ENCODE assay signal across 9 cellular contexts in the genomic region with DNA sequence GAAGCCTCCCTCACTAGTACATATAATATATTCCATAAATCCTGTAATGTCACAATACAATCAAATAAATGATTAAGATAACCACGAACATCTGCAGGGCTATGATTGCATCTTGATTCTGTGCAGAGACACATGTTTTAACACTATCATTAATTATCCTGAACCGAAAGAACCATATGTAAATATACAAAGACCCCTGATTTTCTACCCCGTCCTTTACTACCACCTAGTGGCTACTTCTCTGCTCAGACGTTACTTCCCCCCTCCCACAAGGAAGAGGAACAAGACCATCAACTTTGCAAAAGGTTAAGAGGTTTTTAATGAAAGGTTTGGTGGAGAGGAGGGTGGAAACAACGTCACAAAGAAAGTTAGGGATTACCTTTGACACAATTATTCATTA.
DNase-seq lines count a peak whose midpoint lies in the region; ATAC-seq, FAIRE-seq and TF ChIP-seq lines count a peak whose summit lies in the region.
"Had no signal": no experiment of that assay in that cellular context is flagged by ENCODE, and none has a peak within 500 bp of the region (broad histone marks: within the 10 kb centered on the region; RNA-seq: fewer than 3 reads in every experiment).

No MANE protein-coding gene starts in this region.

- H3K9me1 ChIP-seq in keratinocyte (ENCODE audit: control insufficient read depth, extremely low read depth, insufficient read depth, low read length) = no peaks in the 10 kb centered on the region

- H3K4me3 Mint-ChIP-seq in CD8-positive, alpha-beta T cell = no peak overlapping the region

- no peak overlapping the region for H3K4me3 ChIP-seq in keratinocyte (ENCODE audit: control insufficient read depth in 2 of 3, extremely low read depth in 1 of 3, insufficient read depth in 2 of 3, low read depth in 1 of 3, low read length in 3 of 3)
- H3K4me3 ChIP-seq in CD8-positive, alpha-beta T cell (ENCODE audit: low read depth, low read length) = no peak overlapping the region

- intact Hi-C loops in CD8-positive, alpha-beta T cell (cut with DNase I, micrococcal nuclease) = no loop called here

- H3K79me2 ChIP-seq in keratinocyte (ENCODE audit: control insufficient read depth, insufficient read depth, low read length) = no peaks in the 10 kb centered on the region

- TF ChIP-seq CTCF in RWPE1 (conservative IDR thresholded peaks at IDR 0.05; ENCODE audit: low read depth) = peak; percentile 20; the same call in 1 of the 2 replicates
- peak; percentile 31 to 37 (median 36) for TF ChIP-seq CTCF in keratinocyte (optimal IDR thresholded peaks at IDR 0.05 in 1 of 3, IDR thresholded peaks at IDR 0.05 in 1 of 3, conservative IDR thresholded peaks at IDR 0.05 in 1 of 3; ENCODE audit: extremely low read depth in 1 of 3, insufficient read depth in 2 of 3, low read length in 3 of 3)
- TF ChIP-seq CTCF in CD8-positive, alpha-beta T cell (IDR thresholded peaks at IDR 0.05) = no peak

- CTCF ChIA-PET in RWPE1 (lab: Yijun Ruan, JAX) = no interaction called here
- CTCF ChIA-PET in CD8-positive, alpha-beta T cell (lab: Charles Lee) = no interaction called here

- no peak overlapping the region for H3K4me2 ChIP-seq in keratinocyte (ENCODE audit: control insufficient read depth, extremely low read depth, insufficient read depth, low read depth, low read length)

- no peak overlapping the region for H3K27ac Mint-ChIP-seq in CD8-positive, alpha-beta T cell

- no peaks in the 10 kb centered on the region for H3K36me3 ChIP-seq in keratinocyte (ENCODE audit: control insufficient read depth in 2 of 2, extremely low read depth in 1 of 2, insufficient read depth in 2 of 2, low read length in 2 of 2)
- no peaks in the 10 kb centered on the region for H3K36me3 ChIP-seq in CD8-positive, alpha-beta T cell (ENCODE audit: insufficient read depth, low read length)

- no peaks in the 10 kb centered on the region for H3K36me3 Mint-ChIP-seq in CD8-positive, alpha-beta T cell

- H3K27ac ChIP-seq in RWPE1 (no peak overlapping the region), keratinocyte (ENCODE audit: control insufficient read depth, insufficient read depth, low read length) (no peak overlapping the region)
- H3K27ac ChIP-seq in CD8-positive, alpha-beta T cell (ENCODE audit: low read depth, low read length) = no peak overlapping the region

- H3K27me3 ChIP-seq in keratinocyte (ENCODE audit: control insufficient read depth, extremely low read depth, insufficient read depth, low read length) = peaks cover 7% of the 10 kb centered on the region
- H3K27me3 ChIP-seq in CD8-positive, alpha-beta T cell (ENCODE audit: insufficient read depth, low read length) = no peaks in the 10 kb centered on the region

- no peaks in the 10 kb centered on the region for H3K9me3 Mint-ChIP-seq in CD8-positive, alpha-beta T cell

- no peak for FAIRE-seq in keratinocyte (lab: Jason Lieb, UNC)

- no peak overlapping the region for H2AFZ ChIP-seq in keratinocyte (ENCODE audit: control insufficient read depth, low read length)

- peaks cover 10% of the 10 kb centered on the region for H3K4me1 ChIP-seq in keratinocyte (ENCODE audit: control insufficient read depth, extremely low read depth, insufficient read depth, low read length)
- no peaks in the 10 kb centered on the region for H3K4me1 ChIP-seq in CD8-positive, alpha-beta T cell (ENCODE audit: insufficient read depth, low read length)

- no peaks in the 10 kb centered on the region for H4K20me1 ChIP-seq in keratinocyte (ENCODE audit: control insufficient read depth, extremely low read depth, insufficient read depth, low read length)

- ATAC-seq in CD8-positive, alpha-beta T cell = no peak

- H3K4me1 Mint-ChIP-seq in CD8-positive, alpha-beta T cell (ENCODE audit: low read depth) = no peaks in the 10 kb centered on the region

- DNase-seq in DMS79 (lab: John Stamatoyannopoulos, UW) = peak; percentile 26
- DNase-seq in H4 (ENCODE audit: low spot score) = peak; percentile 9
- no peak for DNase-seq in RWPE1 (ENCODE audit: low spot score)
- no peak for DNase-seq in keratinocyte (ENCODE audit: low read depth, low spot score)
- no peak for DNase-seq in activated T-cell treated with anti-CD3 and anti-CD28 coated beads, Interleukin-2, amount 50 U/mL, for 1 hour
- no peak for DNase-seq in CD8-positive, alpha-beta T cell
- DNase-seq in HCEC 1CT = no peak
- no peak for DNase-seq in activated effector memory CD4-positive, alpha-beta T cell treated with Interleukin-2 at 50 U/mL for 16 hours
- DNase-seq: activated T-cell treated with anti-CD3 and anti-CD28 coated beads for 4 hours had no signal

- no peaks in the 10 kb centered on the region for H3K27me3 Mint-ChIP-seq in CD8-positive, alpha-beta T cell (ENCODE audit: low read depth)

- no peaks in the 10 kb centered on the region for H3K9me3 ChIP-seq in keratinocyte (ENCODE audit: control insufficient read depth, low read depth, low read length)
- no peaks in the 10 kb centered on the region for H3K9me3 ChIP-seq in CD8-positive, alpha-beta T cell (ENCODE audit: low read length)

- no peak overlapping the region for H3K9ac ChIP-seq in keratinocyte (ENCODE audit: control insufficient read depth, extremely low read depth, insufficient read depth, low read length)

- POLR2A ChIA-PET in RWPE1 (lab: Yijun Ruan, JAX; ENCODE audit: low non-redundant PET) = no interaction called here
- POLR2A ChIA-PET in CD8-positive, alpha-beta T cell (lab: Charles Lee) = no interaction called here

- dilution Hi-C loops in keratinocyte (cut with MboI; ENCODE audit: extremely low pct_ligation_motif_present, low sequenced_read_pairs) = no loop called here

Comparison
In these comparisons a context has a peak if more than half of its experiments do, and no peak if none do; other contexts are left out.
1. DNase-seq: peak in DMS79 (single experiment) and H4 (single experiment); none in RWPE1 (single experiment), keratinocyte (single experiment), activated T-cell treated with anti-CD3 and anti-CD28 coated beads, Interleukin-2, amount 50 U/mL, for 1 hour (single experiment), CD8-positive, alpha-beta T cell (0 of 7), HCEC 1CT (single experiment) and activated effector memory CD4-positive, alpha-beta T cell treated with Interleukin-2 at 50 U/mL for 16 hours (single experiment).